ENCODE assay signal across 27 cellular contexts in the genomic region with DNA sequence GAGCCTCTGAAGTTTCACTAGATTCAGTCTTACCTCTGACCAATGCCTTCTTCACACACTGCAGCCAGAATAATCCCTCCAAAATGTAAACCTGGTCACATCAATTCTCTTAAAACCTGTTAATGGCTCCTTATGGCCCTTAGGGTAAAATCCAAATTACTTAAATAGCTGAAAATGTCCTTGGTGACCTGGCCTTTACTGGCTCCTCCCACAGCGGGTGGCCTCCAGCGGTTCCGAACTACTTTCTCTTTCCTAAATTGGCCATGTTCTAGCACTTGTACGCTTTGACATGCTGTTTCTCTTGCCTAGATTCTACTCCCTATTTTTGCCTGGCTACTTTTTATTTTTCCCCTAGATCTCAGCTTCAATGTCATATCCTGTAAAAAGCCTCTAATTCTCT. TPM values are rescaled to one million over a fixed set of nuclear protein-coding genes. Genes with fewer than 3 reads are reported as not detected.
DNase-seq lines count a peak whose midpoint lies in the region; ATAC-seq, FAIRE-seq and TF ChIP-seq lines count a peak whose summit lies in the region.
"Had no signal": no experiment of that assay in that cellular context is flagged by ENCODE, and none has a peak within 500 bp of the region (broad histone marks: within the 10 kb centered on the region; RNA-seq: fewer than 3 reads in every experiment).

No MANE protein-coding gene starts in this region.

- BruUV-seq in K562 (replicated peaks; lab: Mats Ljungman, UMichigan): no TSS peak

- no peak overlapping the region for H4K91ac ChIP-seq in trophoblast cell (ENCODE audit: low read depth, low read length)

- H4K12ac ChIP-seq in trophoblast cell (ENCODE audit: low read depth, low read length): no peak overlapping the region

- no peak for FAIRE-seq in K562 (lab: Jason Lieb, UNC)
- FAIRE-seq: A204.1, kidney had no signal

- peaks cover 61% of the 10 kb centered on the region for H3K36me3 Mint-ChIP-seq in activated CD8-positive, alpha-beta memory T cell treated with anti-CD3 and anti-CD28 coated beads, Interleukin-2, amount 10 ng/mL, durations not matched to agents 7 days and 5 days

- TF ChIP-seq RAD21 in K562 (CRISPR knock-in tag; conservative IDR thresholded peaks at IDR 0.05 in 1 of 2, IDR thresholded peaks at IDR 0.05 in 1 of 2): no peak

- peaks cover 2% of the 10 kb centered on the region for H3K79me1 ChIP-seq in trophoblast cell (ENCODE audit: low read length)

- H3K27ac ChIP-seq in K562 (ENCODE audit: extremely low read depth, low read depth, low read length) (no peak overlapping the region), trophoblast cell (ENCODE audit: low read depth, low read length) (no peak overlapping the region)
- H3K27ac ChIP-seq: gastrocnemius medialis, KMS-11, lower lobe of right lung, thoracic aorta had no signal

- no peak overlapping the region for H3K14ac ChIP-seq in trophoblast cell (ENCODE audit: low read length)

- no peak for TF ChIP-seq EP300 in K562 (IDR thresholded peaks at IDR 0.05; ENCODE audit: low read length)

- H3K4me2 ChIP-seq in K562 (ENCODE audit: insufficient read depth, low read length): no peak overlapping the region
- H3K4me2 ChIP-seq in trophoblast cell (ENCODE audit: low read length): no peak overlapping the region
- H3K4me2 ChIP-seq: KMS-11 had no signal

- H3K4me1 ChIP-seq in K562 (replicated peaks in 1 of 2; ENCODE audit: control insufficient read depth in 2 of 2, insufficient read depth in 2 of 2, low read length in 2 of 2) (no peaks in the 10 kb centered on the region), trophoblast cell (ENCODE audit: control insufficient read depth in 1 of 2, insufficient read depth in 2 of 2, low read length in 2 of 2) (peaks cover 4 to 8% of the 10 kb centered on the region in 2 experiments)
- H3K4me1 ChIP-seq: lower lobe of right lung had no signal

- no peak overlapping the region for H4K8ac ChIP-seq in trophoblast cell (ENCODE audit: low read depth, low read length)

- H3K4me3 Mint-ChIP-seq in activated CD8-positive, alpha-beta memory T cell treated with anti-CD3 and anti-CD28 coated beads, Interleukin-2, amount 10 ng/mL, durations not matched to agents 7 days and 5 days: peak overlapping the region; percentile 51
- H3K4me3 Mint-ChIP-seq: activated naive CD4-positive, alpha-beta T cell treated with anti-CD3 and anti-CD28 coated beads for 36 hours had no signal

- no peak overlapping the region for H3K4me3 ChIP-seq in K562
- no peak overlapping the region for H3K4me3 ChIP-seq in trophoblast cell (ENCODE audit: low read depth, low read length)
- H3K4me3 ChIP-seq: gastrocnemius medialis, lower lobe of right lung, thoracic aorta had no signal

- H3K23ac ChIP-seq in trophoblast cell (ENCODE audit: low read length): no peak overlapping the region

- H2AFZ ChIP-seq in K562 (ENCODE audit: low read depth, low read length): no peak overlapping the region
- H2AFZ ChIP-seq in trophoblast cell (ENCODE audit: insufficient read depth, low read length, poor library complexity): no peak overlapping the region

- H2BK5ac ChIP-seq in trophoblast cell (ENCODE audit: low read depth, low read length, poor library complexity): no peak overlapping the region

- in situ Hi-C loops in K562 (cut with MboI): no loop called here

- no peak overlapping the region for H3K18ac ChIP-seq in trophoblast cell (ENCODE audit: low read length)

- no peaks in the 10 kb centered on the region for H3K27me3 Mint-ChIP-seq in activated CD8-positive, alpha-beta memory T cell treated with anti-CD3 and anti-CD28 coated beads, Interleukin-2, amount 10 ng/mL, durations not matched to agents 7 days and 5 days

- no peaks in the 10 kb centered on the region for H3K9me1 ChIP-seq in K562 (ENCODE audit: control insufficient read depth, insufficient read depth, low read length)

- TF ChIP-seq CTCF in K562 (IDR thresholded peaks at IDR 0.05 in 2 of 3, conservative IDR thresholded peaks at IDR 0.05 in 1 of 3; ENCODE audit: insufficient read depth in 2 of 3, low read depth in 1 of 3, low read length in 3 of 3): no peak

- TF ChIP-seq POLR2A in K562 (conservative IDR thresholded peaks at IDR 0.05): no peak

- POLR2A ChIA-PET in K562 (lab: Yijun Ruan, JAX): no interaction called here

- CTCF ChIA-PET in activated CD8-positive, alpha-beta memory T cell treated with anti-CD3 and anti-CD28 coated beads, Interleukin-2, amount 10 ng/mL, durations not matched to agents 7 days and 5 days (lab: Charles Lee): no interaction called here
- CTCF ChIA-PET in K562 (lab: Yijun Ruan, JAX; ENCODE audit: low intra/inter-chr PET ratio): no interaction called here

- peaks cover 4% of the 10 kb centered on the region for H3K9me3 Mint-ChIP-seq in activated CD8-positive, alpha-beta memory T cell treated with anti-CD3 and anti-CD28 coated beads, Interleukin-2, amount 10 ng/mL, durations not matched to agents 7 days and 5 days (ENCODE audit: low read depth)
- H3K9me3 Mint-ChIP-seq: activated naive CD4-positive, alpha-beta T cell treated with anti-CD3 and anti-CD28 coated beads for 36 hours had no signal

- H4K20me1 ChIP-seq in K562 (replicated peaks; ENCODE audit: control insufficient read depth, insufficient read depth, low read length): no peaks in the 10 kb centered on the region

- H3K36me3 ChIP-seq in K562 (ENCODE audit: control insufficient read depth, insufficient read depth, low read length) (peaks cover 24% of the 10 kb centered on the region; the same call in 2 of the 3 replicates), trophoblast cell (ENCODE audit: control insufficient read depth in 1 of 2, insufficient read depth in 2 of 2, low read length in 2 of 2) (no peaks in the 10 kb centered on the region)
- H3K36me3 ChIP-seq: gastrocnemius medialis, lower lobe of right lung, thoracic aorta had no signal

- intact Hi-C loops in K562 (cut with micrococcal nuclease): no loop called here

- no peaks in the 10 kb centered on the region for H3K27me3 ChIP-seq in K562 (ENCODE audit: control insufficient read depth in 2 of 2, insufficient read depth in 2 of 2, low read length in 2 of 2)
- no peaks in the 10 kb centered on the region for H3K27me3 ChIP-seq in trophoblast cell (ENCODE audit: insufficient read depth, low read length)
- H3K27me3 ChIP-seq: gastrocnemius medialis had no signal

- H2BK12ac ChIP-seq in trophoblast cell (ENCODE audit: low read length): no peak overlapping the region

- peak; percentile 37 for ATAC-seq in activated CD8-positive, alpha-beta memory T cell treated with anti-CD3 and anti-CD28 coated beads, Interleukin-2, amount 10 ng/mL, durations not matched to agents 7 days and 5 days
- ATAC-seq in K562 (no peak), GM19324 (IDR thresholded peaks at IDR 0.05; ENCODE audit: low FRiP score, unreplicated experiment) (no peak), HG02840 (IDR thresholded peaks at IDR 0.05; ENCODE audit: low FRiP score, unreplicated experiment) (no peak)
- ATAC-seq: activated CD4-positive, CD25-positive, alpha-beta regulatory T cell treated with anti-CD3 and anti-CD28 coated beads, Interleukin-2, amount 50 U/mL, for 24 hours; esophagus mucosa; gastrocnemius medialis; lower lobe of right lung; SK-N-SH treated with all-trans-retinoic acid at 6 μM for 48 hours had no signal

- DNase-seq in activated CD8-positive, alpha-beta memory T cell treated with anti-CD3 and anti-CD28 coated beads, Interleukin-2, amount 10 ng/mL, durations not matched to agents 7 days and 5 days: no peak
- no peak for DNase-seq in activated CD8-positive, alpha-beta memory T cell treated with anti-CD3 and anti-CD28 coated beads, Interleukin-2, amount 50 U/mL, for 48 hours
- DNase-seq in RPMI7951 (ENCODE audit: low read depth) (peak; percentile 8), K562 (ENCODE audit: extremely low read depth in 1 of 4, low spot score in 3 of 4) (no peak), trophoblast cell (peak; percentile 44 to 68), NCI-H187 (lab: John Stamatoyannopoulos, UW) (no peak)
- DNase-seq: activated naive CD4-positive, alpha-beta T cell treated with anti-CD3 and anti-CD28 coated beads for 36 hours; aorta; Calu3; cerebellar nuclear complex; effector CD4-positive, alpha-beta T cell; gastrocnemius medialis; hypothalamus; kidney; lower lobe of right lung; NCI-H2029; NCI-H510A; nucleus accumbens; stimulated activated CD8-positive, alpha-beta memory T cell treated with anti-CD3 and anti-CD28 coated beads, Interleukin-4, amount 100 ng/mL, for 48 hours had no signal

- H3K27ac Mint-ChIP-seq in activated CD8-positive, alpha-beta memory T cell treated with anti-CD3 and anti-CD28 coated beads, Interleukin-2, amount 10 ng/mL, durations not matched to agents 7 days and 5 days: peak overlapping the region; percentile 54
- H3K27ac Mint-ChIP-seq: activated naive CD4-positive, alpha-beta T cell treated with anti-CD3 and anti-CD28 coated beads for 36 hours had no signal

- no peaks in the 10 kb centered on the region for H3K9me3 ChIP-seq in K562 (replicated peaks; ENCODE audit: control insufficient read depth, insufficient read depth, low read depth, low read length)
- H3K9me3 ChIP-seq in trophoblast cell (ENCODE audit: insufficient read depth, low read depth, low read length): no peaks in the 10 kb centered on the region
- H3K9me3 ChIP-seq: gastrocnemius medialis, lower lobe of right lung, thoracic aorta had no signal

- H3K9ac ChIP-seq in K562 (ENCODE audit: insufficient read depth in 1 of 2, low read depth in 2 of 2, low read length in 2 of 2) (no peak overlapping the region), trophoblast cell (ENCODE audit: low read length) (no peak overlapping the region)
- H3K9ac ChIP-seq: KMS-11 had no signal

- H3K4me1 Mint-ChIP-seq in activated CD8-positive, alpha-beta memory T cell treated with anti-CD3 and anti-CD28 coated beads, Interleukin-2, amount 10 ng/mL, durations not matched to agents 7 days and 5 days: peaks cover 50% of the 10 kb centered on the region

- no peak overlapping the region for H3K4ac ChIP-seq in trophoblast cell (ENCODE audit: low read depth, low read length)

- no peaks in the 10 kb centered on the region for H3K79me2 ChIP-seq in K562 (ENCODE audit: control insufficient read depth, insufficient read depth, low read length)
- no peaks in the 10 kb centered on the region for H3K79me2 ChIP-seq in trophoblast cell (ENCODE audit: control insufficient read depth, insufficient read depth, low read length, poor library complexity)

- no peak overlapping the region for H2AK5ac ChIP-seq in trophoblast cell (ENCODE audit: low read length)

- H2BK120ac ChIP-seq in trophoblast cell (ENCODE audit: insufficient read depth, low read length, poor library complexity): no peak overlapping the region

- 76% methylated on average over 4 of the region's 4 CpGs for WGBS in K562 (ENCODE audit: insufficient coverage, low coverage, missing lambda C conversion rate)
- WGBS in trophoblast cell (ENCODE audit: extremely low coverage, insufficient coverage, insufficient read length): no CpG with 5 or more reads among the region's 4 CpGs

RNA-seq across cellular contexts. Expression of gene AGK, which starts 36.1 kb away (rescaled TPM):
- 10 to 100 TPM; 45.9 to 75.8 TPM for total RNA-seq in activated CD8-positive, alpha-beta memory T cell treated with anti-CD3 and anti-CD28 coated beads, Interleukin-2, amount 10 ng/mL, durations not matched to agents 7 days and 5 days
- 29.4 and 34.8 TPM in 2 replicates for total RNA-seq in RPMI7951 (2014; rRNA removed; shearing (Covaris generic))
- 132 and 175 TPM in 2 replicates for total RNA-seq in K562 (2011; cell fraction: chromatin; rRNA removed; ENCODE audit: low replicate concordance)
- 71.4 and 98.6 TPM in 2 replicates for total RNA-seq in K562 (2011; cell fraction: nucleolus; rRNA removed)
- 110 and 155 TPM in 2 replicates for total RNA-seq in K562 (2011; cell fraction: nucleoplasm; rRNA removed)
- 64.0 and 81.9 TPM in 2 replicates for total RNA-seq in K562 (2014; rRNA removed)
- 77.2 and 80.7 TPM in 2 replicates for total RNA-seq in K562 (2014; rRNA removed; fragmentation: Illumina TruSeq; extraction: Trizol)
- 64.4 and 71.8 TPM in 2 replicates for total RNA-seq in K562 (2015; rRNA removed; fragmentation: Illumina TruSeq; extraction: Trizol)
- 61.3 and 62.6 TPM in 2 replicates for total RNA-seq in K562 (2021)
- 113 and 128 TPM in 2 replicates for polyA plus RNA-seq in K562 (2011; rRNA removed)
- 56.2 and 89.6 TPM in 2 replicates for polyA plus RNA-seq in K562 (2011; cell fraction: cytosol; rRNA removed)
- polyA plus RNA-seq in K562 (2011; cell fraction: nucleus; rRNA removed): 118 and 147 TPM in 2 replicates
- 38.3 and 38.8 TPM in 2 replicates for polyA plus RNA-seq in K562 (2012)
- 81.1 and 89.0 TPM in 2 replicates for polyA plus RNA-seq in K562 (2014; fragmentation: Illumina TruSeq; extraction: Trizol)
- polyA plus RNA-seq in K562 (2014; fragmentation: Nextera tagmentation; extraction: Ambion mirVana): 100 to 1,000 TPM in 1 of 2 experiments, 10 to 100 TPM in 1; 50.7 to 102 TPM
- 71.0 and 79.8 TPM in 2 replicates for polyA plus RNA-seq in K562 (2014; rRNA removed)
- polyA minus RNA-seq in K562 (2011; rRNA and poly(A)+ RNA removed): 121 and 131 TPM in 2 replicates
- 23.8 and 34.1 TPM in 2 replicates for polyA minus RNA-seq in K562 (2011; cell fraction: cytosol; rRNA and poly(A)+ RNA removed)
- polyA minus RNA-seq in K562 (2011; cell fraction: nucleus; rRNA and poly(A)+ RNA removed): 93.0 and 109 TPM in 2 replicates
- 20.9 and 21.1 TPM in 2 replicates for polyA plus RNA-seq in trophoblast cell (2013)

Comparison
In these comparisons a context has a peak if more than half of its experiments do, and no peak if none do; other contexts are left out.
1. DNase-seq: peak in RPMI7951 (single experiment) and trophoblast cell (2 of 2); none in activated CD8-positive, alpha-beta memory T cell treated with anti-CD3 and anti-CD28 coated beads, Interleukin-2, amount 10 ng/mL, durations not matched to agents 7 days and 5 days (single experiment), activated CD8-positive, alpha-beta memory T cell treated with anti-CD3 and anti-CD28 coated beads, Interleukin-2, amount 50 U/mL, for 48 hours (single experiment), K562 (0 of 4) and NCI-H187 (0 of 2).